Comparison of ENCODE assay signal across 25 cellular contexts in genomic region chr1:208410409-208410808, GRCh38.
"Had no signal": no experiment of that assay in that cellular context is flagged by ENCODE, and none has a peak within 500 bp of the region (broad histone marks: within the 10 kb centered on the region; RNA-seq: fewer than 3 reads in every experiment).

No MANE protein-coding gene starts in this region.

- H3K9me3 ChIP-seq: gastrocnemius medialis, heart left ventricle, left lung, ovary, psoas muscle, sigmoid colon, spleen, suprapubic skin, transverse colon, upper lobe of right lung, uterus had no signal

- H3K9me3 Mint-ChIP-seq: naive thymus-derived CD8-positive, alpha-beta T cell; nephron progenitor cell; stimulated activated naive CD8-positive, alpha-beta T cell treated with anti-CD3 and anti-CD28 coated beads, Interleukin-15, amount 100 ng/mL, for 72 hours had no signal

- H3K4me3 Mint-ChIP-seq: naive thymus-derived CD8-positive, alpha-beta T cell; nephron progenitor cell; stimulated activated naive CD8-positive, alpha-beta T cell treated with anti-CD3 and anti-CD28 coated beads, Interleukin-15, amount 100 ng/mL, for 72 hours had no signal

- H2AFZ ChIP-seq: hepatocyte had no signal

- H3K36me3 Mint-ChIP-seq: naive thymus-derived CD8-positive, alpha-beta T cell had no signal

- ATAC-seq: gastrocnemius medialis; heart left ventricle; left cardiac atrium; left lung; naive thymus-derived CD8-positive, alpha-beta T cell; psoas muscle; right cardiac atrium; stimulated activated naive CD8-positive, alpha-beta T cell treated with anti-CD3 and anti-CD28 coated beads, Interleukin-15, amount 100 ng/mL, for 72 hours; upper lobe of right lung had no signal

- H3K4me3 ChIP-seq: coronary artery, gastrocnemius medialis, heart left ventricle, hepatocyte, left lung, ovary, psoas muscle, sigmoid colon, spleen, suprapubic skin, transverse colon, upper lobe of right lung, uterus had no signal

- H3K79me2 ChIP-seq: hepatocyte had no signal

- H3K4me1 Mint-ChIP-seq: naive thymus-derived CD8-positive, alpha-beta T cell; stimulated activated naive CD8-positive, alpha-beta T cell treated with anti-CD3 and anti-CD28 coated beads, Interleukin-15, amount 100 ng/mL, for 72 hours had no signal

- H3K4me2 ChIP-seq: hepatocyte had no signal

- H3K36me3 ChIP-seq: gastrocnemius medialis, heart left ventricle, left lung, ovary, sigmoid colon, spleen, suprapubic skin, transverse colon, upper lobe of right lung, uterus had no signal

- H3K27ac ChIP-seq: coronary artery, gastrocnemius medialis, heart left ventricle, hepatocyte, left lung, ovary, psoas muscle, sigmoid colon, spleen, suprapubic skin, transverse colon, upper lobe of right lung, uterus had no signal

- DNase-seq: dermis blood vessel endothelial cell; effector memory CD4-positive, alpha-beta T cell; gastrocnemius medialis; heart left ventricle; left cardiac atrium; left lung; mesenchymal stem cell; naive thymus-derived CD8-positive, alpha-beta T cell; nephron progenitor cell; occipital lobe; ovary; posterior cingulate gyrus; psoas muscle; right cardiac atrium; sigmoid colon; spleen; stimulated activated CD4-positive, alpha-beta T cell treated with anti-CD3 and anti-CD28 coated beads, Interleukin-4, amount 100 ng/mL, for 4 hours; stimulated activated naive CD4-positive, alpha-beta T cell; stimulated activated naive CD8-positive, alpha-beta T cell treated with anti-CD3 and anti-CD28 coated beads, Interleukin-15, amount 100 ng/mL, for 72 hours; transverse colon; upper lobe of right lung; uterus had no signal

- H3K27ac Mint-ChIP-seq: naive thymus-derived CD8-positive, alpha-beta T cell; nephron progenitor cell; stimulated activated naive CD8-positive, alpha-beta T cell treated with anti-CD3 and anti-CD28 coated beads, Interleukin-15, amount 100 ng/mL, for 72 hours had no signal

- H3K4me1 ChIP-seq: gastrocnemius medialis, heart left ventricle, left lung, psoas muscle, sigmoid colon, spleen, suprapubic skin, transverse colon, upper lobe of right lung, uterus had no signal

- H3K27me3 Mint-ChIP-seq: stimulated activated naive CD8-positive, alpha-beta T cell treated with anti-CD3 and anti-CD28 coated beads, Interleukin-15, amount 100 ng/mL, for 72 hours had no signal

- H3K27me3 ChIP-seq: gastrocnemius medialis, heart left ventricle, hepatocyte, left lung, ovary, sigmoid colon, spleen, suprapubic skin, transverse colon, upper lobe of right lung, uterus had no signal
